Comparison of ENCODE assay signal across 8 cellular contexts in genomic region chr3:103440539-103441113, GRCh38.
DNase-seq lines count a peak whose midpoint lies in the region; ATAC-seq and TF ChIP-seq lines count a peak whose summit lies in the region.

No MANE protein-coding gene starts in this region.

- H2AK5ac ChIP-seq in IMR-90 (ENCODE audit: low read depth, low read length): no peak overlapping the region

- POLR2A ChIA-PET in IMR-90 (lab: Charles Lee; ENCODE audit: unreplicated experiment): no interaction called here

- H2BK5ac ChIP-seq in IMR-90 (ENCODE audit: low read depth, low read length, poor library complexity, severe bottlenecking): no peak overlapping the region

- H3K4me1 ChIP-seq in IMR-90 (ENCODE audit: control insufficient read depth, insufficient read depth, low read length) (no peaks in the 10 kb centered on the region), fibroblast of lung (ENCODE audit: control insufficient read depth, extremely low read depth, insufficient read depth, low read length) (no peaks in the 10 kb centered on the region), spleen (no peaks in the 10 kb centered on the region)

- H3K79me2 ChIP-seq in fibroblast of lung (ENCODE audit: control insufficient read depth, insufficient read depth, low read length): no peaks in the 10 kb centered on the region

- no peak overlapping the region for H4K8ac ChIP-seq in IMR-90 (ENCODE audit: low read depth in 2 of 2, low read length in 2 of 2)

- no peak overlapping the region for H2BK120ac ChIP-seq in IMR-90 (ENCODE audit: low read depth, low read length)

- no peak overlapping the region for H3K4ac ChIP-seq in IMR-90 (ENCODE audit: low read depth, low read length)

- H3K9ac ChIP-seq in IMR-90 (ENCODE audit: low read depth, low read length): no peak overlapping the region
- no peak overlapping the region for H3K9ac ChIP-seq in fibroblast of lung (ENCODE audit: insufficient read depth, low read length)

- TF ChIP-seq RAD21 in IMR-90 (IDR thresholded peaks at IDR 0.05; ENCODE audit: low read length): no peak

- H3K9me3 ChIP-seq in IMR-90 (ENCODE audit: control insufficient read depth, insufficient read depth, low read length) (0 out of 2 replicates have a peak, but pooled peaks cover 2% of the 10 kb centered on the region), fibroblast of lung (ENCODE audit: control insufficient read depth, insufficient read depth, low read depth, low read length) (no peaks in the 10 kb centered on the region), spleen (peaks cover 0 to 18% (median 8%) of the 10 kb centered on the region in 8 donors)

- CTCF ChIA-PET in IMR-90 (lab: Yijun Ruan, JAX): interaction anchor here (0.6 to 1.0 kb wide), 2 partner anchors 9 to 14 kb away, joined by 3 to 5 read pairs; no protein-coding TSS in a partner anchor

- no peak overlapping the region for H3K18ac ChIP-seq in IMR-90 (ENCODE audit: low read depth, low read length)

- no TSS peak for BruUV-seq in IMR-90 (replicated peaks; lab: Mats Ljungman, UMichigan)

- in situ Hi-C loops in IMR-90 (cut with MboI; ENCODE audit: low sequenced_read_pairs): no loop called here

- DNase-seq in EL: peak; percentile 2
- peak; percentile 10 for DNase-seq in IMR-90
- DNase-seq in fibroblast of lung (ENCODE audit: low read depth in 2 of 2): peak; percentile 5 to 39
- no peak for DNase-seq in activated CD8-positive, alpha-beta memory T cell treated with anti-CD3 and anti-CD28 coated beads, Interleukin-2, amount 50 U/mL, for 48 hours
- DNase-seq in activated CD4-positive, alpha-beta T cell treated with anti-CD3 and anti-CD28 coated beads for 1 hour: no peak
- no peak for DNase-seq in spleen

- H3K27ac ChIP-seq in IMR-90 (ENCODE audit: insufficient read depth, low read length): no peak overlapping the region
- H3K27ac ChIP-seq in fibroblast of lung (ENCODE audit: insufficient read depth, low read length): no peak overlapping the region
- no peak overlapping the region for H3K27ac ChIP-seq in spleen

- no peaks in the 10 kb centered on the region for H3K9me1 ChIP-seq in IMR-90 (ENCODE audit: insufficient read depth, low read length)

- H4K20me1 ChIP-seq in IMR-90 (ENCODE audit: insufficient read depth, low read length) (no peaks in the 10 kb centered on the region), fibroblast of lung (ENCODE audit: control insufficient read depth, extremely low read depth, insufficient read depth, low read length) (no peaks in the 10 kb centered on the region)

- H2AK9ac ChIP-seq in IMR-90 (replicated peaks; ENCODE audit: low read depth, low read length, poor library complexity): no peak overlapping the region

- no peak overlapping the region for H2BK20ac ChIP-seq in IMR-90 (ENCODE audit: low read depth, low read length)

- H3K27me3 ChIP-seq in IMR-90 (ENCODE audit: control insufficient read depth, insufficient read depth, low read length) (no peaks in the 10 kb centered on the region), fibroblast of lung (ENCODE audit: control insufficient read depth, insufficient read depth, low read length) (no peaks in the 10 kb centered on the region), spleen (replicated peaks in 1 of 7) (no peaks in the 10 kb centered on the region)

- no peak overlapping the region for H3K23ac ChIP-seq in IMR-90 (ENCODE audit: low read depth, low read length)

- intact Hi-C loops in IMR-90 (cut with micrococcal nuclease): loop anchor here (1.0 kb wide), 1 partner anchor 21 kb away; no protein-coding TSS in a partner anchor
- intact Hi-C loops in spleen (cut with DNase I; ENCODE audit: low total_unique reads): no loop called here

- no peaks in the 10 kb centered on the region for H3K36me3 ChIP-seq in IMR-90 (ENCODE audit: control insufficient read depth, insufficient read depth, low read length)
- no peaks in the 10 kb centered on the region for H3K36me3 ChIP-seq in fibroblast of lung (ENCODE audit: control insufficient read depth, insufficient read depth, low read length)
- H3K36me3 ChIP-seq in spleen: no peaks in the 10 kb centered on the region

- H3K4me2 ChIP-seq in IMR-90 (ENCODE audit: low read depth, low read length): no peak overlapping the region
- H3K4me2 ChIP-seq in fibroblast of lung (ENCODE audit: extremely low read depth, insufficient read depth, low read length): no peak overlapping the region

- no peak overlapping the region for H3K56ac ChIP-seq in IMR-90 (ENCODE audit: extremely low read depth, insufficient read depth, low read length)

- TF ChIP-seq POLR2A in IMR-90 (IDR thresholded peaks at IDR 0.05; ENCODE audit: low read depth, low read length): no peak
- TF ChIP-seq POLR2A in spleen (IDR thresholded peaks at IDR 0.05): no peak

- no peaks in the 10 kb centered on the region for H3K79me1 ChIP-seq in IMR-90 (ENCODE audit: low read depth in 1 of 2, low read length in 2 of 2)

- TF ChIP-seq CTCF in IMR-90 (conservative IDR thresholded peaks at IDR 0.05; ENCODE audit: low read depth, low read length) (peak; percentile 27; the same call in 1 of the 2 replicates), fibroblast of lung (conservative IDR thresholded peaks at IDR 0.05 in 1 of 2, IDR thresholded peaks at IDR 0.05 in 1 of 2; ENCODE audit: low read depth in 1 of 2, low read length in 2 of 2) (no peak), spleen (IDR thresholded peaks at IDR 0.05 in 8 of 11, conservative IDR thresholded peaks at IDR 0.05 in 3 of 11) (no peak)

- H4K91ac ChIP-seq in IMR-90 (ENCODE audit: insufficient read depth, low read depth, low read length): no peak overlapping the region

- H2AFZ ChIP-seq in IMR-90 (replicated peaks; ENCODE audit: low read length, poor library complexity) (no peak overlapping the region), fibroblast of lung (ENCODE audit: low read length) (no peak overlapping the region)

- no peak overlapping the region for H3K14ac ChIP-seq in IMR-90 (replicated peaks; ENCODE audit: low read depth, low read length)

- no peak overlapping the region for H2BK15ac ChIP-seq in IMR-90 (ENCODE audit: low read depth, low read length)

- dilution Hi-C loops in IMR-90 (cut with HindIII; ENCODE audit: low sequenced_read_pairs, unreplicated experiment): no loop called here

- ATAC-seq in GM21529 (IDR thresholded peaks at IDR 0.05; ENCODE audit: unreplicated experiment) (peak; percentile 90), IMR-90 (ENCODE audit: low read depth) (peak; percentile 44; the same call in 1 of the 2 replicates), GM21423 (IDR thresholded peaks at IDR 0.05; ENCODE audit: unreplicated experiment) (no peak)

- no peak overlapping the region for H4K5ac ChIP-seq in IMR-90 (ENCODE audit: low read depth, low read length)

- no peak overlapping the region for H3K4me3 ChIP-seq in IMR-90 (ENCODE audit: insufficient read depth, low read depth, low read length)
- H3K4me3 ChIP-seq in fibroblast of lung (replicated peaks in 1 of 4; ENCODE audit: control extremely low read depth in 1 of 4, insufficient read depth in 1 of 4, low read depth in 3 of 4, low read length in 4 of 4): no peak overlapping the region
- no peak overlapping the region for H3K4me3 ChIP-seq in spleen

TF ChIP-seq in IMR-90, 13 proteins besides CTCF, POLR2A, EP300 and RAD21:
- no peak for TF ChIP-seq NFE2L2 (IDR thresholded peaks at IDR 0.05; ENCODE audit: low read depth, low read length)
- TF ChIP-seq, protein P1, sequence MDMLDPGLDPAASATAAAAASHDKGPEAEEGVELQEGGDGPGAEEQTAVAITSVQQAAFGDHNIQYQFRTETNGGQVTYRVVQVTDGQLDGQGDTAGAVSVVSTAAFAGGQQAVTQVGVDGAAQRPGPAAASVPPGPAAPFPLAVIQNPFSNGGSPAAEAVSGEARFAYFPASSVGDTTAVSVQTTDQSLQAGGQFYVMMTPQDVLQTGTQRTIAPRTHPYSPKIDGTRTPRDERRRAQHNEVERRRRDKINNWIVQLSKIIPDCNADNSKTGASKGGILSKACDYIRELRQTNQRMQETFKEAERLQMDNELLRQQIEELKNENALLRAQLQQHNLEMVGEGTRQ (IDR thresholded peaks at IDR 0.05; ENCODE audit: low read depth, low read length): no peak
- no peak for TF ChIP-seq RFX5 (IDR thresholded peaks at IDR 0.05; ENCODE audit: low read depth, low read length)
- no peak for TF ChIP-seq MAFK (IDR thresholded peaks at IDR 0.05; ENCODE audit: low read depth, low read length)
- no peak for TF ChIP-seq SMC3 (IDR thresholded peaks at IDR 0.05; ENCODE audit: low read depth, low read length)
- TF ChIP-seq BHLHE40 (IDR thresholded peaks at IDR 0.05; ENCODE audit: low read depth, low read length): no peak
- TF ChIP-seq ELK1 (IDR thresholded peaks at IDR 0.05; ENCODE audit: borderline replicate concordance, low read depth, low read length): no peak
- no peak for TF ChIP-seq MXI1 (IDR thresholded peaks at IDR 0.05; ENCODE audit: borderline replicate concordance, low read depth, low read length)
- no peak for TF ChIP-seq MAZ (IDR thresholded peaks at IDR 0.05; ENCODE audit: borderline replicate concordance, low read depth, low read length)
- no peak for TF ChIP-seq CHD1 (IDR thresholded peaks at IDR 0.05; ENCODE audit: low read depth, low read length)
- TF ChIP-seq FOS (IDR thresholded peaks at IDR 0.05; ENCODE audit: low read depth, low read length): no peak
- no peak for TF ChIP-seq CEBPB (IDR thresholded peaks at IDR 0.05; ENCODE audit: low read depth, low read length)
- TF ChIP-seq RCOR1 (IDR thresholded peaks at IDR 0.05; ENCODE audit: insufficient replicate concordance, low read length): no peak

Comparison
In these comparisons a context has a peak if more than half of its experiments do, and no peak if none do; other contexts are left out.
1. DNase-seq: peak in EL (single experiment), IMR-90 (single experiment) and fibroblast of lung (2 of 2); none in activated CD8-positive, alpha-beta memory T cell treated with anti-CD3 and anti-CD28 coated beads, Interleukin-2, amount 50 U/mL, for 48 hours (single experiment), activated CD4-positive, alpha-beta T cell treated with anti-CD3 and anti-CD28 coated beads for 1 hour (single experiment) and spleen (single experiment).